15 cellular contexts compared by ENCODE assay signal in genomic region chr5:75340714-75341478, GRCh38. TPM values are rescaled to one million over a fixed set of nuclear protein-coding genes. Genes with fewer than 3 reads are reported as not detected.
A peak's percentile ranks its signal among the peaks of the same experiment; 100 is the strongest.
DNase-seq lines count a peak whose midpoint lies in the region; ATAC-seq, FAIRE-seq and TF ChIP-seq lines count a peak whose summit lies in the region.
"Had no signal": no experiment of that assay in that cellular context is flagged by ENCODE, and none has a peak within 500 bp of the region (broad histone marks: within the 10 kb centered on the region; RNA-seq: fewer than 3 reads in every experiment).

No MANE protein-coding gene starts in this region.

- peak overlapping the region; percentile 49 for H3K27ac Mint-ChIP-seq in type B pancreatic cell
- H3K27ac Mint-ChIP-seq: activated CD4-positive, alpha-beta T cell treated with anti-CD3 and anti-CD28 coated beads, Interleukin-2, amount 10 ng/mL, durations not matched to agents 7 days and 5 days had no signal

- no peaks in the 10 kb centered on the region for H3K9me3 Mint-ChIP-seq in type B pancreatic cell
- H3K9me3 Mint-ChIP-seq: activated CD4-positive, alpha-beta T cell treated with anti-CD3 and anti-CD28 coated beads, Interleukin-2, amount 10 ng/mL, durations not matched to agents 7 days and 5 days; T-helper 1 cell treated with Interleukin-12 subunit alpha and Interleukin-12 subunit beta and Interleukin-4 antibody, amounts not matched to agents 30 μg/mL and 1 μg/mL, for 36 hours had no signal

- H4K20me1 ChIP-seq in HepG2 (ENCODE audit: insufficient read depth, low read length): peaks cover 76% of the 10 kb centered on the region
- H4K20me1 ChIP-seq in SU-DHL-6 (ENCODE audit: low read depth, low read length): peaks cover 59% of the 10 kb centered on the region

- no peaks in the 10 kb centered on the region; the same call in 1 of the 2 replicates for H3F3A ChIP-seq in SU-DHL-6 (ENCODE audit: insufficient read depth)

- H3K4me2 ChIP-seq in HepG2 (ENCODE audit: low read depth, low read length) (peak overlapping the region; percentile 85), SU-DHL-6 (ENCODE audit: low read depth, low read length, poor library complexity, severe bottlenecking) (peak overlapping the region; percentile 46)

- no peak for ATAC-seq in HepG2
- ATAC-seq in right lobe of liver: no peak
- no peak for ATAC-seq in heart left ventricle
- no peak for ATAC-seq in GM18909 (IDR thresholded peaks at IDR 0.05; ENCODE audit: poor library complexity, unreplicated experiment)

- no peaks in the 10 kb centered on the region for H3K27me3 Mint-ChIP-seq in type B pancreatic cell
- H3K27me3 Mint-ChIP-seq: activated CD4-positive, alpha-beta T cell treated with anti-CD3 and anti-CD28 coated beads, Interleukin-2, amount 10 ng/mL, durations not matched to agents 7 days and 5 days had no signal

- DNase-seq in HepG2 (ENCODE audit: low spot score) (no peak), right lobe of liver (no peak), type B pancreatic cell (ENCODE audit: extremely low spot score, unreplicated experiment) (no peak), D341Med (ENCODE audit: low spot score) (no peak), heart left ventricle (no peak)
- DNase-seq: activated CD4-positive, alpha-beta T cell treated with anti-CD3 and anti-CD28 coated beads, Interleukin-2, amount 10 ng/mL, durations not matched to agents 7 days and 5 days; activated effector memory CD4-positive, alpha-beta T cell treated with anti-CD3 and anti-CD28 coated beads, Interleukin-2, amount 50 U/mL, for 16 hours; NCI-H2171; stimulated activated CD4-positive, alpha-beta T cell treated with anti-CD3 and anti-CD28 coated beads, Interleukin-2, amount 100 ng/mL, for 48 hours; uterus had no signal

- TF ChIP-seq EP300 in HepG2 (IDR thresholded peaks at IDR 0.05; ENCODE audit: low read depth in 2 of 2, low read length in 2 of 2): no peak
- no peak for TF ChIP-seq EP300 in HepG2 (CRISPR knock-in tag; IDR thresholded peaks at IDR 0.05; ENCODE audit: borderline replicate concordance)

- H3K27me3 ChIP-seq in HepG2 (ENCODE audit: control insufficient read depth in 1 of 2, insufficient read depth in 2 of 2, low read length in 2 of 2) (no peaks in the 10 kb centered on the region; a peak in 1 of 5 replicates), right lobe of liver (no peaks in the 10 kb centered on the region), SU-DHL-6 (ENCODE audit: low read length) (no peaks in the 10 kb centered on the region), iPS-18a (ENCODE audit: control insufficient read depth, insufficient read depth, low read length) (no peaks in the 10 kb centered on the region), heart left ventricle (no peaks in the 10 kb centered on the region)
- H3K27me3 ChIP-seq: uterus had no signal

- no peak for FAIRE-seq in HepG2 (lab: Jason Lieb, UNC)
- FAIRE-seq: H54 had no signal

- no TSS peak for BruUV-seq in HepG2 (replicated peaks; lab: Mats Ljungman, UMichigan)

- 30% methylated on average over 3 of the region's 3 CpGs for WGBS in HepG2 (ENCODE audit: low lambda C conversion rate)
- WGBS in right lobe of liver (ENCODE audit: insufficient coverage, low coverage, low lambda C conversion rate, missing lambda C conversion rate): 44% methylated on average over 3 of the region's 3 CpGs
- WGBS in heart left ventricle, 4 donors: 77 to 82% (median 77%) methylated on average over 3 of the region's 3 CpGs

- H3K79me2 ChIP-seq in HepG2 (ENCODE audit: insufficient read depth, low read length) (peaks cover 88% of the 10 kb centered on the region), SU-DHL-6 (ENCODE audit: insufficient read depth, low read length) (peaks cover 77% of the 10 kb centered on the region)

- H3K36me3 Mint-ChIP-seq in type B pancreatic cell: peaks cover 19% of the 10 kb centered on the region

- H3K4me3 ChIP-seq in HepG2 (replicated peaks in 1 of 3; ENCODE audit: insufficient read depth in 1 of 3, low read depth in 2 of 3, low read length in 3 of 3): peak overlapping the region in 2 of 3 experiments; percentile 56 to 69; a peak in 3 of 6 replicates
- no peak overlapping the region for H3K4me3 ChIP-seq in right lobe of liver
- no peak overlapping the region for H3K4me3 ChIP-seq in SU-DHL-6 (ENCODE audit: insufficient read depth, low read length, poor library complexity, severe bottlenecking)
- H3K4me3 ChIP-seq in iPS-18a (ENCODE audit: low read length): peak overlapping the region; percentile 91
- H3K4me3 ChIP-seq in heart left ventricle: no peak overlapping the region
- H3K4me3 ChIP-seq: uterus had no signal

- TF ChIP-seq POLR2A in HepG2 (IDR thresholded peaks at IDR 0.05; ENCODE audit: insufficient read depth in 1 of 2, low read depth in 2 of 2, low read length in 2 of 2) (no peak), right lobe of liver (IDR thresholded peaks at IDR 0.05) (no peak), heart left ventricle (IDR thresholded peaks at IDR 0.05) (no peak)

- H3K36me3 ChIP-seq in HepG2 (replicated peaks in 1 of 2; ENCODE audit: control insufficient read depth in 1 of 2, insufficient read depth in 2 of 2, low read length in 2 of 2): peaks cover under 1 to 31% of the 10 kb centered on the region in 2 experiments; a peak in 4 of 5 replicates
- peaks cover 0 to 20% (median 5%) of the 10 kb centered on the region in 4 donors for H3K36me3 ChIP-seq in right lobe of liver
- H3K36me3 ChIP-seq in SU-DHL-6 (ENCODE audit: low read length): peaks cover 43% of the 10 kb centered on the region
- peaks cover 42% of the 10 kb centered on the region for H3K36me3 ChIP-seq in iPS-18a (ENCODE audit: control insufficient read depth, low read depth, low read length)
- peaks cover 0 to 31% (median 23%) of the 10 kb centered on the region in 9 donors for H3K36me3 ChIP-seq in heart left ventricle
- H3K36me3 ChIP-seq: uterus had no signal

- POLR2A ChIA-PET in HepG2 (lab: Yijun Ruan, JAX): interaction anchor here (1.0 kb wide), 1 partner anchor 105 kb away, joined by 4 read pairs; the partner anchor contains the start of gene ANKRD31

- intact Hi-C loops in HepG2 (cut with micrococcal nuclease; ENCODE audit: unreplicated experiment): no loop called here
- intact Hi-C loops in right lobe of liver (cut with DNase I): no loop called here
- intact Hi-C loops in heart left ventricle (cut with DNase I): no loop called here

- peaks cover 45% of the 10 kb centered on the region for H3K4me1 ChIP-seq in HepG2 (ENCODE audit: insufficient read depth, low read length)
- peaks cover 0 to 13% (median 4%) of the 10 kb centered on the region in 4 donors for H3K4me1 ChIP-seq in right lobe of liver
- peaks cover 16% of the 10 kb centered on the region for H3K4me1 ChIP-seq in iPS-18a (ENCODE audit: control insufficient read depth, low read depth, low read length)
- peaks cover 0 to 27% (median 14%) of the 10 kb centered on the region in 12 donors for H3K4me1 ChIP-seq in heart left ventricle

- H3K4me1 Mint-ChIP-seq in type B pancreatic cell (ENCODE audit: unreplicated experiment): peaks cover 34% of the 10 kb centered on the region

- TF ChIP-seq CTCF in HepG2 (CRISPR knock-in tag; IDR thresholded peaks at IDR 0.05): no peak
- no peak for TF ChIP-seq CTCF in right lobe of liver (IDR thresholded peaks at IDR 0.05)
- no peak for TF ChIP-seq CTCF in SU-DHL-6 (IDR thresholded peaks at IDR 0.05; ENCODE audit: insufficient read depth, low read length, poor library complexity, severe bottlenecking)
- TF ChIP-seq CTCF in type B pancreatic cell (conservative IDR thresholded peaks at IDR 0.05): no peak
- TF ChIP-seq CTCF in heart left ventricle (IDR thresholded peaks at IDR 0.05): no peak

- no peak for TF ChIP-seq RAD21 in HepG2 (CRISPR knock-in tag; IDR thresholded peaks at IDR 0.05)

- CTCF ChIA-PET in HepG2 (lab: Yijun Ruan, JAX; ENCODE audit: low intra/inter-chr PET ratio, low total read pairs): no interaction called here

- no peaks in the 10 kb centered on the region for H3K9me2 ChIP-seq in SU-DHL-6 (replicated peaks; ENCODE audit: insufficient read depth, low read length)

- H3K4me3 Mint-ChIP-seq in type B pancreatic cell: peak overlapping the region; percentile 70
- H3K4me3 Mint-ChIP-seq: activated CD4-positive, alpha-beta T cell treated with anti-CD3 and anti-CD28 coated beads, Interleukin-2, amount 10 ng/mL, durations not matched to agents 7 days and 5 days; T-helper 1 cell treated with Interleukin-12 subunit alpha and Interleukin-12 subunit beta and Interleukin-4 antibody, amounts not matched to agents 30 μg/mL and 1 μg/mL, for 36 hours had no signal

- H3K9ac ChIP-seq in HepG2 (ENCODE audit: insufficient read depth, low read depth, low read length): 0 out of 2 replicates have a peak overlapping the region, but pooled peaks have one; percentile 19
- no peak overlapping the region for H3K9ac ChIP-seq in SU-DHL-6 (ENCODE audit: low read length)
- H3K9ac ChIP-seq in iPS-18a (ENCODE audit: low read length): peak overlapping the region; percentile 19

- H3K9me3 ChIP-seq in HepG2 (ENCODE audit: low read length): no peaks in the 10 kb centered on the region
- no peaks in the 10 kb centered on the region for H3K9me3 ChIP-seq in right lobe of liver
- H3K9me3 ChIP-seq in SU-DHL-6 (ENCODE audit: insufficient read depth, low read length): no peaks in the 10 kb centered on the region
- no peaks in the 10 kb centered on the region for H3K9me3 ChIP-seq in iPS-18a (ENCODE audit: control insufficient read depth, low read depth, low read length)
- no peaks in the 10 kb centered on the region for H3K9me3 ChIP-seq in heart left ventricle
- H3K9me3 ChIP-seq: uterus had no signal

- H2AFZ ChIP-seq in HepG2 (ENCODE audit: low read length): no peak overlapping the region
- no peak overlapping the region for H2AFZ ChIP-seq in SU-DHL-6 (ENCODE audit: low read depth, low read length, severe bottlenecking)

- H3K27ac ChIP-seq in HepG2 (ENCODE audit: extremely low read length, insufficient read depth, low read length) (no peak overlapping the region), right lobe of liver (no peak overlapping the region), SU-DHL-6 (ENCODE audit: low read depth, low read length) (no peak overlapping the region), iPS-18a (ENCODE audit: low read length) (peak overlapping the region; percentile 30), heart left ventricle (no peak overlapping the region)
- H3K27ac ChIP-seq: uterus had no signal

- in situ Hi-C loops in HepG2 (cut with HindIII; ENCODE audit: extremely low pct_ligation_motif_present, low pct_unique_long_range_greater_than_20kb): no loop called here

RNA-seq across cellular contexts. Expression of gene HMGCR, which starts 3.9 kb away (rescaled TPM):
- total RNA-seq in HepG2 (2016; rRNA removed; fragmentation: Illumina TruSeq; extraction: Trizol) (111 and 144 TPM in 2 replicates), right lobe of liver (10 to 100 TPM in 5 of 6 experiments, 1 to 10 TPM in 1; 9.6 to 89.6 (median 22.2) TPM), type B pancreatic cell (ENCODE audit: low replicate concordance) (111 and 134 TPM in 2 replicates), heart left ventricle (10 to 100 TPM in 7 of 9 donors, 1 to 10 TPM in 2; 6.0 to 15.2 (median 11.9) TPM)
- total RNA-seq in HepG2 (2016; cell fraction: cytosol; rRNA removed; fragmentation: Illumina TruSeq; extraction: Trizol; ENCODE audit: low read depth): 13.9 and 16.0 TPM in 2 replicates
- total RNA-seq in HepG2 (2016; cell fraction: insoluble cytoplasmic fraction; rRNA removed; fragmentation: Illumina TruSeq; extraction: Trizol): 94.9 and 148 TPM in 2 replicates
- 34.9 and 43.7 TPM in 2 replicates for total RNA-seq in HepG2 (2016; cell fraction: membrane; rRNA removed; fragmentation: Illumina TruSeq; extraction: Trizol)
- total RNA-seq in HepG2 (2016; cell fraction: nucleus; rRNA removed; fragmentation: Illumina TruSeq; extraction: Trizol): 273 and 279 TPM in 2 replicates
- polyA plus RNA-seq in HepG2 (2011; rRNA removed) (43.0 and 54.2 TPM in 2 replicates), heart left ventricle (10 to 100 TPM in 1 of 2 donors, 1 to 10 TPM in 1; 2.0 to 11.1 TPM)
- 16.7 and 37.7 TPM in 2 replicates for polyA plus RNA-seq in HepG2 (2011; cell fraction: cytosol; rRNA removed)
- 41.8 and 60.3 TPM in 2 replicates for polyA plus RNA-seq in HepG2 (2011; cell fraction: nucleus; rRNA removed)
- polyA plus RNA-seq in HepG2 (2012): 147 and 165 TPM in 2 replicates
- 5.0 and 5.2 TPM in 2 replicates for polyA plus RNA-seq in HepG2 (2016; cell fraction: cytosol; fragmentation: Illumina TruSeq; extraction: Trizol; ENCODE audit: low read depth)
- polyA plus RNA-seq in HepG2 (2016; cell fraction: insoluble cytoplasmic fraction; fragmentation: Illumina TruSeq; extraction: Trizol; ENCODE audit: low read depth): 67.7 and 73.3 TPM in 2 replicates
- 10.6 and 13.1 TPM in 2 replicates for polyA plus RNA-seq in HepG2 (2016; cell fraction: membrane; fragmentation: Illumina TruSeq; extraction: Trizol; ENCODE audit: low read depth)
- polyA plus RNA-seq in HepG2 (2016; cell fraction: nucleus; fragmentation: Illumina TruSeq; extraction: Trizol; ENCODE audit: insufficient read depth, low read depth): 271 and 285 TPM in 2 replicates
- polyA minus RNA-seq in HepG2 (2011; rRNA and poly(A)+ RNA removed; ENCODE audit: low replicate concordance): 101 and 102 TPM in 2 replicates
- 53.2 and 76.7 TPM in 2 replicates for polyA minus RNA-seq in HepG2 (2011; cell fraction: cytosol; rRNA and poly(A)+ RNA removed)
- 204 and 309 TPM in 2 replicates for polyA minus RNA-seq in HepG2 (2011; cell fraction: nucleus; rRNA and poly(A)+ RNA removed)

Comparison
In these comparisons a context has a peak if more than half of its experiments do, and no peak if none do; other contexts are left out.
1. H3K4me3 ChIP-seq: peak in HepG2 (2 of 3) and iPS-18a (single experiment); none in right lobe of liver (0 of 3), SU-DHL-6 (single experiment) and heart left ventricle (0 of 12).